In the genomic region with DNA sequence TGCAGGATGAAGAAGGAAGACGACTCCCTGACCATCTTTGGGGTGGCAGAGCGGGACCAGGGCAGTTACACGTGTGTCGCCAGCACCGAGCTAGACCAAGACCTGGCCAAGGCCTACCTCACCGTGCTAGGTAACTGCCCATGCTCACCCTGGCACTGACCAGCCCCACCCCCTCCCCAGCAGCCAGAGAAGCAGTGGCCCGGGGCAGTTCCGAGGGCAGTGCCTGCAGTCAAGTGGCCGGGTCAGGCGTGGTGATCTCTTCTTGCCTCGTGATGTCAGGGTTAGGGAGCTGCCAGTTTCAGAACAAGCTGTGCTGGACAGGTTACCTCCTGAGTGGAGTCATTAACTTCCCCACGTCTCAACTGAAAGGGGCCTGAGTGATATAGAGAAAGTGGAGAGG, we compare ENCODE assay signal across 15 cellular contexts.
DNase-seq lines count a peak whose midpoint lies in the region; ATAC-seq and TF ChIP-seq lines count a peak whose summit lies in the region.
"Had no signal": no experiment of that assay in that cellular context is flagged by ENCODE, and none has a peak within 500 bp of the region (broad histone marks: within the 10 kb centered on the region; RNA-seq: fewer than 3 reads in every experiment).

No MANE protein-coding gene starts in this region.

- peak overlapping the region; percentile 59 for H3K27ac ChIP-seq in neutrophil

- no peak for ATAC-seq in HG02623 (IDR thresholded peaks at IDR 0.05; ENCODE audit: unreplicated experiment)

- H4K20me1 ChIP-seq in Loucy (ENCODE audit: insufficient read depth, low read length, poor library complexity, severe bottlenecking), result no peaks in the 10 kb centered on the region

- no peak for TF ChIP-seq CTCF in Loucy (conservative IDR thresholded peaks at IDR 0.05; ENCODE audit: low read length)
- no peak for TF ChIP-seq CTCF in neutrophil (IDR thresholded peaks at IDR 0.05)

- in situ Hi-C loops in KBM-7 (cut with MboI; ENCODE audit: low pct_unique_long_range_greater_than_20kb, low sequenced_read_pairs), result no loop called here

- no peaks in the 10 kb centered on the region for H3K9me3 ChIP-seq in Loucy (ENCODE audit: insufficient read depth, low read depth, low read length)
- no peaks in the 10 kb centered on the region for H3K9me3 ChIP-seq in neutrophil
- H3K9me3 ChIP-seq: BE2C had no signal

- peak; percentile 66 for DNase-seq in left kidney (ENCODE audit: low read depth, low spot score)
- no peak for DNase-seq in KBM-7
- DNase-seq in NCI-H524 (lab: John Stamatoyannopoulos, UW), result no peak
- DNase-seq: ACHN; BE2C; CD4-positive, alpha-beta memory T cell; DMS79 treated with DMSO at 0.1 percent for 48 hours; GF-D8; GOT3; H7; HFFc6; IMR-90 had no signal

- H3K27me3 ChIP-seq in Loucy (ENCODE audit: insufficient read depth, low read length, poor library complexity, severe bottlenecking), result no peaks in the 10 kb centered on the region
- H3K27me3 ChIP-seq in neutrophil, result no peaks in the 10 kb centered on the region
- H3K27me3 ChIP-seq: BE2C had no signal

- H3K9me2 ChIP-seq in Loucy (replicated peaks; ENCODE audit: low read depth, low read length), result no peaks in the 10 kb centered on the region

- peaks cover 3% of the 10 kb centered on the region; the same call in 1 of the 2 replicates for H3K79me2 ChIP-seq in Loucy (ENCODE audit: insufficient read depth, low read length)

- H3K4me1 ChIP-seq in Loucy (ENCODE audit: insufficient read depth, low read length, poor library complexity, severe bottlenecking) (peaks cover 40% of the 10 kb centered on the region), neutrophil (ENCODE audit: control insufficient read depth in 1 of 2, insufficient read depth in 1 of 2, low read depth in 1 of 2, low read length in 1 of 2) (peaks cover 60 to 62% of the 10 kb centered on the region in 2 experiments)
- H3K4me1 ChIP-seq: BE2C had no signal

- H3F3A ChIP-seq in Loucy (ENCODE audit: low read depth), result no peaks in the 10 kb centered on the region; the same call in 1 of the 2 replicates

- H3K4me2 ChIP-seq in Loucy (ENCODE audit: low read depth, low read length, poor library complexity, severe bottlenecking), result peak overlapping the region; percentile 30

- no peak overlapping the region for H2AFZ ChIP-seq in Loucy (ENCODE audit: low read length)

- H3K4me3 ChIP-seq in Loucy (ENCODE audit: low read length, poor library complexity, severe bottlenecking) (no peak overlapping the region), neutrophil (ENCODE audit: low read depth in 1 of 2, low read length in 1 of 2) (no peak overlapping the region)

- H3K9ac ChIP-seq in Loucy (ENCODE audit: low read depth, low read length, poor library complexity, severe bottlenecking), result peak overlapping the region; percentile 5

- H3K36me3 ChIP-seq in Loucy (ENCODE audit: insufficient read depth, low read length), result no peaks in the 10 kb centered on the region
- no peaks in the 10 kb centered on the region for H3K36me3 ChIP-seq in neutrophil
